ENCODE assay signal across 38 cellular contexts in the genomic region with DNA sequence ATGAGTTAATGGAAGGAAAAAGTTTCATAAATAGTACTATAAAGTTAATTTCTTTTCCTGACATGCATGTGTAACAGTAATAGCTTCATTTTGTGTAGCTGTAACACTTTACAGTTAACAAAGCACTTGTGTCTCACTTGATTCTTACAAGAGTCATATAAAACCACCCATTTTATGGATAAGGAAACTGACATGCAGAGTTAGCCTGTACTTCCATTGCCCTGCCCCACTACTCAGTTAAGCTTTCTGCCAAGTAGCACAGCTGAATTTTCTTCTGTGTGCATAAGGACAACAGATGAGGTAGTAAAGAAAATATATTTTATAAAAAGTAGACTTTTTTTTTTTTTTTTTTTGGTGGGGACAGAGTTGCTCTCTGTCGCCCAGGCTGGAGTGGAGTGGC.
"Had no signal": no experiment of that assay in that cellular context is flagged by ENCODE, and none has a peak within 500 bp of the region (broad histone marks: within the 10 kb centered on the region; RNA-seq: fewer than 3 reads in every experiment).

No MANE protein-coding gene starts in this region.

- H3K27ac ChIP-seq: body of pancreas, brain microvascular endothelial cell, breast epithelium, cardiac muscle cell had no signal

- ATAC-seq: activated naive CD4-positive, alpha-beta T cell treated with anti-CD3 and anti-CD28 coated beads, Interleukin-2, amount 50 U/mL, for 72 hours; activated naive CD8-positive, alpha-beta T cell treated with anti-CD3 and anti-CD28 coated beads, Interleukin-2, amount 50 U/mL, for 24 hours; activated T-cell treated with anti-CD3 and anti-CD28 coated beads, Interleukin-2, amount 50 U/mL, for 4 hours; activated T-helper 17 cell treated with anti-CD3 and anti-CD28 coated beads, Interleukin-2, amount 50 U/mL, for 72 hours; body of pancreas had no signal

- H3K27ac Mint-ChIP-seq: activated naive CD4-positive, alpha-beta T cell treated with anti-CD3 and anti-CD28 coated beads for 36 hours; activated naive CD4-positive, alpha-beta T cell treated with anti-CD3 and anti-CD28 coated beads, Interleukin-2, amount 10 ng/mL, durations not matched to agents 7 days and 5 days; activated naive CD4-positive, alpha-beta T cell treated with anti-CD3 and anti-CD28 coated beads, Interleukin-2, amount 50 U/mL, for 24 hours; activated naive CD4-positive, alpha-beta T cell treated with anti-CD3 and anti-CD28 coated beads, Interleukin-2, amount 50 U/mL, for 72 hours; activated naive CD8-positive, alpha-beta T cell; activated naive CD8-positive, alpha-beta T cell treated with anti-CD3 and anti-CD28 coated beads for 36 hours; activated naive CD8-positive, alpha-beta T cell treated with anti-CD3 and anti-CD28 coated beads, Interleukin-2, amount 10 ng/mL, durations not matched to agents 7 days and 5 days; activated naive CD8-positive, alpha-beta T cell treated with anti-CD3 and anti-CD28 coated beads, Interleukin-2, amount 50 U/mL, for 24 hours; activated T-cell treated with anti-CD3 and anti-CD28 coated beads, Interleukin-2, amount 50 U/mL, for 24 hours; activated T-helper 1 cell treated with anti-CD3 and anti-CD28 coated beads, Interleukin-12 subunit alpha, Interleukin-12 subunit beta, Interleukin-2, Interleukin-4 antibody, amounts not matched to agents 30 ng/mL and 10 ng/mL and 1 ng/mL, durations not matched to agents 14 hours and 24 hours and 36 hours; activated T-helper 17 cell treated with anti-CD3 and anti-CD28 coated beads, Interleukin-2, amount 50 U/mL, for 72 hours; activated T-helper 2 cell treated with anti-CD3 and anti-CD28 coated beads, Interferon-gamma antibody, Interleukin-2, Interleukin-4, amounts not matched to agents 10 μg/mL and 5 μg/mL and 100 μg/mL, durations not matched to agents 14 hours and 24 hours and 36 hours; brain had no signal

- H3K9me3 Mint-ChIP-seq: activated naive CD4-positive, alpha-beta T cell treated with anti-CD3 and anti-CD28 coated beads for 36 hours; activated naive CD4-positive, alpha-beta T cell treated with anti-CD3 and anti-CD28 coated beads, Interleukin-2, amount 10 ng/mL, durations not matched to agents 7 days and 5 days; activated naive CD4-positive, alpha-beta T cell treated with anti-CD3 and anti-CD28 coated beads, Interleukin-2, amount 50 U/mL, for 24 hours; activated naive CD4-positive, alpha-beta T cell treated with anti-CD3 and anti-CD28 coated beads, Interleukin-2, amount 50 U/mL, for 72 hours; activated naive CD8-positive, alpha-beta T cell treated with anti-CD3 and anti-CD28 coated beads, Interleukin-2, amount 50 U/mL, for 24 hours; activated T-cell treated with anti-CD3 and anti-CD28 coated beads, Interleukin-2, amount 50 U/mL, for 24 hours; activated T-cell treated with anti-CD3 and anti-CD28 coated beads, Interleukin-2, amount 50 U/mL, for 4 hours; activated T-helper 1 cell treated with anti-CD3 and anti-CD28 coated beads, Interleukin-12 subunit alpha, Interleukin-12 subunit beta, Interleukin-2, Interleukin-4 antibody, amounts not matched to agents 30 ng/mL and 10 ng/mL and 1 ng/mL, durations not matched to agents 14 hours and 24 hours and 36 hours; activated T-helper 17 cell treated with anti-CD3 and anti-CD28 coated beads, Interleukin-2, amount 50 U/mL, for 72 hours; activated T-helper 2 cell treated with anti-CD3 and anti-CD28 coated beads, Interferon-gamma antibody, Interleukin-2, Interleukin-4, amounts not matched to agents 10 μg/mL and 5 μg/mL and 100 μg/mL, durations not matched to agents 14 hours and 24 hours and 36 hours; brain; central memory CD8-positive, alpha-beta T cell had no signal

- H3K27me3 Mint-ChIP-seq: activated naive CD4-positive, alpha-beta T cell treated with anti-CD3 and anti-CD28 coated beads, Interleukin-2, amount 10 ng/mL, durations not matched to agents 7 days and 5 days; activated naive CD4-positive, alpha-beta T cell treated with anti-CD3 and anti-CD28 coated beads, Interleukin-2, amount 50 U/mL, for 24 hours; activated naive CD8-positive, alpha-beta T cell; activated naive CD8-positive, alpha-beta T cell treated with anti-CD3 and anti-CD28 coated beads for 36 hours; activated naive CD8-positive, alpha-beta T cell treated with anti-CD3 and anti-CD28 coated beads, Interleukin-2, amount 10 ng/mL, durations not matched to agents 7 days and 5 days; activated naive CD8-positive, alpha-beta T cell treated with anti-CD3 and anti-CD28 coated beads, Interleukin-2, amount 50 U/mL, for 24 hours; activated T-cell treated with anti-CD3 and anti-CD28 coated beads, Interleukin-2, amount 50 U/mL, for 24 hours; activated T-helper 17 cell treated with anti-CD3 and anti-CD28 coated beads, Interleukin-2, amount 50 U/mL, for 72 hours; brain; central memory CD8-positive, alpha-beta T cell had no signal

- H3K4me1 ChIP-seq: breast epithelium had no signal

- DNase-seq: activated effector memory CD4-positive, alpha-beta T cell treated with anti-CD3 and anti-CD28 coated beads, Interleukin-2, amount 50 U/mL, for 16 hours; activated effector memory CD4-positive, alpha-beta T cell treated with Interleukin-2 at 50 U/mL for 16 hours; activated gamma-delta T cell; activated gamma-delta T cell treated with Interleukin-2 at 50 U/mL for 16 hours; activated naive CD4-positive, alpha-beta T cell; activated naive CD4-positive, alpha-beta T cell treated with anti-CD3 and anti-CD28 coated beads for 36 hours; activated naive CD4-positive, alpha-beta T cell treated with anti-CD3 and anti-CD28 coated beads, Interleukin-2, amount 10 ng/mL, durations not matched to agents 7 days and 5 days; activated naive CD4-positive, alpha-beta T cell treated with anti-CD3 and anti-CD28 coated beads, Interleukin-2, amount 50 U/mL, for 16 hours; activated naive CD4-positive, alpha-beta T cell treated with Interleukin-2 at 50 U/mL for 16 hours; activated naive CD8-positive, alpha-beta T cell treated with anti-CD3 and anti-CD28 coated beads for 36 hours; activated naive CD8-positive, alpha-beta T cell treated with anti-CD3 and anti-CD28 coated beads, Interleukin-2, amount 10 ng/mL, durations not matched to agents 7 days and 5 days; activated naive CD8-positive, alpha-beta T cell treated with anti-CD3 and anti-CD28 coated beads, Interleukin-2, amount 50 U/mL, for 24 hours; activated T-cell treated with anti-CD3 and anti-CD28 coated beads, Interleukin-2, amount 50 U/mL, for 1 hour; activated T-cell treated with anti-CD3 and anti-CD28 coated beads, Interleukin-2, amount 50 U/mL, for 24 hours; activated T-cell treated with anti-CD3 and anti-CD28 coated beads, Interleukin-2, amount 50 U/mL, for 4 hours; activated T-cell treated with anti-CD3 and anti-CD28 coated beads, Interleukin-2, amount 50 U/mL, for 48 hours; amniotic stem cell; amygdala; anterior cingulate cortex; aorta; body of pancreas; brain microvascular endothelial cell; caudate nucleus; central memory CD4-positive, alpha-beta T cell; cerebellar nuclear complex had no signal

- FAIRE-seq: astrocyte, bronchial epithelial cell had no signal

- H3K36me3 ChIP-seq: ascending aorta, brain microvascular endothelial cell, breast epithelium, cardiac muscle cell had no signal

- H3K27me3 ChIP-seq: ascending aorta, body of pancreas, brain microvascular endothelial cell, breast epithelium, cardiac muscle cell had no signal

- H3K4me3 ChIP-seq: ascending aorta, body of pancreas, breast epithelium, cardiac muscle cell had no signal

- H3K4me3 Mint-ChIP-seq: activated naive CD4-positive, alpha-beta T cell treated with anti-CD3 and anti-CD28 coated beads for 36 hours; activated naive CD4-positive, alpha-beta T cell treated with anti-CD3 and anti-CD28 coated beads, Interleukin-2, amount 10 ng/mL, durations not matched to agents 7 days and 5 days; activated naive CD4-positive, alpha-beta T cell treated with anti-CD3 and anti-CD28 coated beads, Interleukin-2, amount 50 U/mL, for 24 hours; activated naive CD8-positive, alpha-beta T cell; activated naive CD8-positive, alpha-beta T cell treated with anti-CD3 and anti-CD28 coated beads for 36 hours; activated naive CD8-positive, alpha-beta T cell treated with anti-CD3 and anti-CD28 coated beads, Interleukin-2, amount 10 ng/mL, durations not matched to agents 7 days and 5 days; activated naive CD8-positive, alpha-beta T cell treated with anti-CD3 and anti-CD28 coated beads, Interleukin-2, amount 50 U/mL, for 24 hours; activated T-cell treated with anti-CD3 and anti-CD28 coated beads, Interleukin-2, amount 50 U/mL, for 24 hours; activated T-cell treated with anti-CD3 and anti-CD28 coated beads, Interleukin-2, amount 50 U/mL, for 4 hours; activated T-helper 1 cell treated with anti-CD3 and anti-CD28 coated beads, Interleukin-12 subunit alpha, Interleukin-12 subunit beta, Interleukin-2, Interleukin-4 antibody, amounts not matched to agents 30 ng/mL and 10 ng/mL and 1 ng/mL, durations not matched to agents 14 hours and 24 hours and 36 hours; activated T-helper 17 cell treated with anti-CD3 and anti-CD28 coated beads, Interleukin-2, amount 50 U/mL, for 72 hours; brain; central memory CD8-positive, alpha-beta T cell had no signal

- H3K9me3 ChIP-seq: ascending aorta, body of pancreas, breast epithelium had no signal
